ENCODE assay signal across 19 cellular contexts in genomic region chr11:87574193-87574592, GRCh38.
DNase-seq lines count a peak whose midpoint lies in the region; ATAC-seq, FAIRE-seq and TF ChIP-seq lines count a peak whose summit lies in the region.
"Had no signal": no experiment of that assay in that cellular context is flagged by ENCODE, and none has a peak within 500 bp of the region (broad histone marks: within the 10 kb centered on the region; RNA-seq: fewer than 3 reads in every experiment).

No MANE protein-coding gene starts in this region.

- H3K27ac ChIP-seq in H9 (ENCODE audit: insufficient read length, low read depth, low read length) (no peak overlapping the region), K562 (ENCODE audit: extremely low read depth, low read depth, low read length) (no peak overlapping the region)
- H3K27ac ChIP-seq in CD4-positive, alpha-beta T cell (ENCODE audit: low read depth, low read length) = no peak overlapping the region
- H3K27ac ChIP-seq: BLaER1 treated with 17β-estradiol and CSF1 and Interleukin-3, amounts not matched to agents 10 nM and 100 nM had no signal

- in situ Hi-C loops in K562 (cut with MboI) = no loop called here

- ATAC-seq in K562 = no peak
- ATAC-seq in CD4-positive, alpha-beta T cell (ENCODE audit: poor library complexity) = no peak

- H3K23ac ChIP-seq in H9 (ENCODE audit: insufficient read length, low read depth, low read length) = no peak overlapping the region

- H3K4me1 ChIP-seq in H9 (ENCODE audit: insufficient read depth, low read length) (0 out of 2 replicates have a peak, but pooled peaks cover 4% of the 10 kb centered on the region), K562 (replicated peaks in 1 of 2; ENCODE audit: control insufficient read depth in 2 of 2, insufficient read depth in 2 of 2, low read length in 2 of 2) (no peaks in the 10 kb centered on the region)
- H3K4me1 ChIP-seq: BLaER1 treated with 17β-estradiol and CSF1 and Interleukin-3, amounts not matched to agents 10 nM and 100 nM had no signal

- no peaks in the 10 kb centered on the region; a peak in 2 of 7 replicates for H3K36me3 Mint-ChIP-seq in H9 (ENCODE audit: insufficient read depth in 1 of 3, low read depth in 3 of 3)
- no peaks in the 10 kb centered on the region for H3K36me3 Mint-ChIP-seq in progenitor cell of endocrine pancreas (ENCODE audit: insufficient read depth)
- H3K36me3 Mint-ChIP-seq in CD4-positive, alpha-beta T cell (ENCODE audit: low read depth) = no peaks in the 10 kb centered on the region
- H3K36me3 Mint-ChIP-seq: CD8-positive, alpha-beta memory T cell had no signal

- no peak overlapping the region for H2BK15ac ChIP-seq in H9 (ENCODE audit: low read depth, low read length)

- H3K36me3 ChIP-seq in K562 (ENCODE audit: control insufficient read depth, insufficient read depth, low read length) = no peaks in the 10 kb centered on the region
- H3K36me3 ChIP-seq: BLaER1 treated with 17β-estradiol and CSF1 and Interleukin-3, amounts not matched to agents 10 nM and 100 nM had no signal

- H2AK5ac ChIP-seq in H9 (ENCODE audit: insufficient read length, low read length) = no peak overlapping the region

- H3K4me3 Mint-ChIP-seq in H9 (no peak overlapping the region), progenitor cell of endocrine pancreas (ENCODE audit: low read depth) (no peak overlapping the region)
- no peak overlapping the region for H3K4me3 Mint-ChIP-seq in CD4-positive, alpha-beta T cell
- H3K4me3 Mint-ChIP-seq: B cell; CD8-positive, alpha-beta memory T cell had no signal

- no TSS peak for BruUV-seq in K562 (replicated peaks; lab: Mats Ljungman, UMichigan)

- no peaks in the 10 kb centered on the region for H3K9me1 ChIP-seq in K562 (ENCODE audit: control insufficient read depth, insufficient read depth, low read length)

- H3K14ac ChIP-seq in H9 (ENCODE audit: insufficient read depth, low read length) = no peak overlapping the region

- H3K18ac ChIP-seq in H9 (ENCODE audit: insufficient read length, low read depth, low read length) = no peak overlapping the region

- TF ChIP-seq CTCF in H9 (conservative IDR thresholded peaks at IDR 0.05) (no peak), K562 (IDR thresholded peaks at IDR 0.05 in 2 of 3, conservative IDR thresholded peaks at IDR 0.05 in 1 of 3; ENCODE audit: insufficient read depth in 2 of 3, low read depth in 1 of 3, low read length in 3 of 3) (no peak), progenitor cell of endocrine pancreas (IDR thresholded peaks at IDR 0.05; ENCODE audit: unreplicated experiment) (no peak)
- no peak for TF ChIP-seq CTCF in CD4-positive, alpha-beta T cell (IDR thresholded peaks at IDR 0.05)

- H3K27me3 Mint-ChIP-seq in H9 (ENCODE audit: low read depth) (no peaks in the 10 kb centered on the region), progenitor cell of endocrine pancreas (no peaks in the 10 kb centered on the region)
- no peaks in the 10 kb centered on the region for H3K27me3 Mint-ChIP-seq in CD4-positive, alpha-beta T cell
- H3K27me3 Mint-ChIP-seq: B cell; CD8-positive, alpha-beta memory T cell had no signal

- H3K23me2 ChIP-seq in H9 (ENCODE audit: insufficient read length, low read depth, low read length, poor library complexity, severe bottlenecking) = no peaks in the 10 kb centered on the region

- no peak overlapping the region for H2BK5ac ChIP-seq in H9 (ENCODE audit: insufficient read length, low read length)

- H3K4me2 ChIP-seq in H9 (ENCODE audit: insufficient read depth, insufficient read length, low read length) = no peak overlapping the region
- no peak overlapping the region for H3K4me2 ChIP-seq in K562 (ENCODE audit: insufficient read depth, low read length)
- H3K4me2 ChIP-seq: BLaER1 treated with 17β-estradiol and CSF1 and Interleukin-3, amounts not matched to agents 10 nM and 100 nM had no signal

- H3K4me1 Mint-ChIP-seq in H9 (peaks cover 32 to 42% of the 10 kb centered on the region in 2 experiments), progenitor cell of endocrine pancreas (ENCODE audit: low read depth) (peaks cover 2% of the 10 kb centered on the region)
- no peaks in the 10 kb centered on the region for H3K4me1 Mint-ChIP-seq in CD4-positive, alpha-beta T cell (ENCODE audit: low read depth)
- H3K4me1 Mint-ChIP-seq: B cell; CD8-positive, alpha-beta memory T cell had no signal

- no peak for TF ChIP-seq EP300 in K562 (IDR thresholded peaks at IDR 0.05; ENCODE audit: low read length)

- H4K91ac ChIP-seq in H9 (ENCODE audit: insufficient read length, low read depth, low read length) = no peak overlapping the region

- no peak overlapping the region for H3T11ph ChIP-seq in H9 (ENCODE audit: low read length)

- H3K27ac Mint-ChIP-seq in H9 (peak overlapping the region in 2 of 3 experiments; percentile 32 to 95; a peak in 3 of 7 replicates), progenitor cell of endocrine pancreas (peak overlapping the region; percentile 11)
- H3K27ac Mint-ChIP-seq in CD4-positive, alpha-beta T cell = no peak overlapping the region
- H3K27ac Mint-ChIP-seq: B cell; CD8-positive, alpha-beta memory T cell had no signal

- intact Hi-C loops in K562 (cut with micrococcal nuclease) = no loop called here
- intact Hi-C loops in CD4-positive, alpha-beta T cell (cut with DNase I, micrococcal nuclease) = loop anchor here in 1 of 2 experiments (5.0 kb wide), 1 partner anchor 333 kb away; no protein-coding TSS in a partner anchor

- POLR2A ChIA-PET in K562 (lab: Yijun Ruan, JAX) = no interaction called here
- POLR2A ChIA-PET in CD4-positive, alpha-beta T cell (lab: Charles Lee) = no interaction called here

- no peak overlapping the region for H3K4me3 ChIP-seq in K562
- H3K4me3 ChIP-seq: BLaER1 treated with 17β-estradiol and CSF1 and Interleukin-3, amounts not matched to agents 10 nM and 100 nM had no signal

- H4K20me1 ChIP-seq in H9 (ENCODE audit: control insufficient read depth, insufficient read depth, insufficient read length) (no peaks in the 10 kb centered on the region), K562 (replicated peaks; ENCODE audit: control insufficient read depth, insufficient read depth, low read length) (no peaks in the 10 kb centered on the region; the same call in 1 of the 2 replicates)
- H4K20me1 ChIP-seq: BLaER1 treated with 17β-estradiol and CSF1 and Interleukin-3, amounts not matched to agents 10 nM and 100 nM had no signal

- H3K27me3 ChIP-seq in H9 (ENCODE audit: insufficient read depth, low read length) (no peaks in the 10 kb centered on the region), K562 (ENCODE audit: control insufficient read depth in 2 of 2, insufficient read depth in 2 of 2, low read length in 2 of 2) (no peaks in the 10 kb centered on the region)
- H3K27me3 ChIP-seq in CD4-positive, alpha-beta T cell (ENCODE audit: control insufficient read depth, insufficient read depth, low read length) = no peaks in the 10 kb centered on the region
- H3K27me3 ChIP-seq: BLaER1 treated with 17β-estradiol and CSF1 and Interleukin-3, amounts not matched to agents 10 nM and 100 nM had no signal

- H3K9me3 Mint-ChIP-seq in H9 (no peaks in the 10 kb centered on the region), progenitor cell of endocrine pancreas (ENCODE audit: low read depth) (no peaks in the 10 kb centered on the region)
- H3K9me3 Mint-ChIP-seq in CD4-positive, alpha-beta T cell = no peaks in the 10 kb centered on the region

- DNase-seq in ELF-1 (ENCODE audit: low read depth, low spot score) = peak; percentile 4
- DNase-seq in H9 = no peak
- DNase-seq in K562 (ENCODE audit: extremely low read depth in 1 of 4, low spot score in 3 of 4) = no peak
- DNase-seq in progenitor cell of endocrine pancreas (ENCODE audit: low spot score, unreplicated experiment) = no peak
- DNase-seq in CD4-positive, alpha-beta T cell = no peak
- DNase-seq in middle frontal gyrus (ENCODE audit: extremely low spot score, low spot score) = no peak
- DNase-seq: CD8-positive, alpha-beta memory T cell; COR-L47; DMS 273 treated with DMSO at 0.1 percent for 48 hours; DMS53; DND-41; EL; GOT3; H7 had no signal

- H2BK12ac ChIP-seq in H9 (ENCODE audit: insufficient read length, low read depth, low read length) = no peak overlapping the region

- no peak overlapping the region for H3K56ac ChIP-seq in H9 (ENCODE audit: insufficient read length, low read depth, low read length)

- H4K8ac ChIP-seq in H9 (replicated peaks; ENCODE audit: insufficient read length, low read depth, low read length) = no peak overlapping the region

- no peak overlapping the region for H2BK120ac ChIP-seq in H9 (ENCODE audit: low read depth, low read length, poor library complexity, severe bottlenecking)

- no peak overlapping the region for H2BK20ac ChIP-seq in H9 (ENCODE audit: low read depth, low read length, poor library complexity, severe bottlenecking)

- H3K9me3 ChIP-seq in H9 (ENCODE audit: control insufficient read depth, low read depth, low read length) (no peaks in the 10 kb centered on the region), K562 (replicated peaks; ENCODE audit: control insufficient read depth, insufficient read depth, low read depth, low read length) (no peaks in the 10 kb centered on the region)
- H3K9me3 ChIP-seq in CD4-positive, alpha-beta T cell (ENCODE audit: control insufficient read depth, low read length) = no peaks in the 10 kb centered on the region
- H3K9me3 ChIP-seq: BLaER1 treated with 17β-estradiol and CSF1 and Interleukin-3, amounts not matched to agents 10 nM and 100 nM had no signal

- FAIRE-seq in K562 (lab: Jason Lieb, UNC) = no peak
- FAIRE-seq: G401.6, GM12891, GM19239 had no signal

- H2AFZ ChIP-seq in H9 (ENCODE audit: low read length) (no peak overlapping the region), K562 (ENCODE audit: low read depth, low read length) (no peak overlapping the region)

- no peaks in the 10 kb centered on the region for H3K79me2 ChIP-seq in H9 (ENCODE audit: insufficient read depth, low read length)
- H3K79me2 ChIP-seq in K562 (ENCODE audit: control insufficient read depth, insufficient read depth, low read length) = no peaks in the 10 kb centered on the region

- H3K79me1 ChIP-seq in H9 (ENCODE audit: insufficient read depth, low read depth, low read length, poor library complexity, severe bottlenecking) = no peaks in the 10 kb centered on the region

- no peak overlapping the region for H4K5ac ChIP-seq in H9 (ENCODE audit: insufficient read length, low read depth, low read length)

- TF ChIP-seq POLR2A in K562 (conservative IDR thresholded peaks at IDR 0.05) = no peak

- CTCF ChIA-PET in K562 (lab: Yijun Ruan, JAX; ENCODE audit: low intra/inter-chr PET ratio) = no interaction called here
- CTCF ChIA-PET in CD4-positive, alpha-beta T cell (lab: Charles Lee) = interaction anchor here (0.6 kb wide), 1 partner anchor 28 kb away, joined by 3 read pairs; no protein-coding TSS in a partner anchor

- no peak overlapping the region for H3K4ac ChIP-seq in H9 (ENCODE audit: low read depth, low read length)

- no peak for TF ChIP-seq RAD21 in K562 (CRISPR knock-in tag; conservative IDR thresholded peaks at IDR 0.05 in 1 of 2, IDR thresholded peaks at IDR 0.05 in 1 of 2)

- H3K9ac ChIP-seq in H9 (ENCODE audit: extremely low read depth, insufficient read length, low read length) (no peak overlapping the region), K562 (ENCODE audit: insufficient read depth in 1 of 2, low read depth in 2 of 2, low read length in 2 of 2) (no peak overlapping the region)
- H3K9ac ChIP-seq: BLaER1 treated with 17β-estradiol and CSF1 and Interleukin-3, amounts not matched to agents 10 nM and 100 nM had no signal
